In the genomic region with DNA sequence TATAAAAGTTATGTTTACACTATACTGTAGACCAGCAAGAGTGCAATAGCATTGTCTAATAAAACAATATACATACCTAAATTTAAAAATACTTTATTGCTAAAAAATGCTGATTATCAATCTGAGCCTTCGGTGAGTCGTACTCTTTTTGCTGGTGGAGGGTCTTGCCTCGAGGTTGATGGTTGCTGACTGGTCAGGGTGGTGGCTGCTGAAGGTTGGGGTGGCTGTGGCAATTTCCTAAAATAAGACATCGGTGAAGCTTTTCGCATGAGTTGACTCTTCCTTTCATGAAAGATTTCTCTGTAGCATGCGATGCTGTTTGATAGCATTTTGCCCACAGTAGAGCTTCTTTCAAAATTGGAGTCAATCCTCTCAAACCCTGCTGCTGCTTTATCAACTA, we compare ENCODE assay signal across 1 cellular context.
A peak's percentile ranks its signal among the peaks of the same experiment; 100 is the strongest.
TF ChIP-seq lines count a peak whose summit lies in the region.

No MANE protein-coding gene starts in this region.

TF ChIP-seq in HepG2, 621 proteins besides CTCF, POLR2A, EP300 and RAD21:
- TF ChIP-seq ZNF441 (CRISPR knock-in tag; IDR thresholded peaks at IDR 0.05; ENCODE audit: borderline replicate concordance) (no peak), RBFOX2 (IDR thresholded peaks at IDR 0.05; ENCODE audit: low read depth, low read length) (peak; percentile 20; the same call in 1 of the 2 replicates), SP140L (CRISPR knock-in tag; IDR thresholded peaks at IDR 0.05; ENCODE audit: borderline replicate concordance) (no peak), CBX5 (CRISPR knock-in tag; IDR thresholded peaks at IDR 0.05; ENCODE audit: borderline replicate concordance) (no peak)
- TF ChIP-seq, protein P1, sequence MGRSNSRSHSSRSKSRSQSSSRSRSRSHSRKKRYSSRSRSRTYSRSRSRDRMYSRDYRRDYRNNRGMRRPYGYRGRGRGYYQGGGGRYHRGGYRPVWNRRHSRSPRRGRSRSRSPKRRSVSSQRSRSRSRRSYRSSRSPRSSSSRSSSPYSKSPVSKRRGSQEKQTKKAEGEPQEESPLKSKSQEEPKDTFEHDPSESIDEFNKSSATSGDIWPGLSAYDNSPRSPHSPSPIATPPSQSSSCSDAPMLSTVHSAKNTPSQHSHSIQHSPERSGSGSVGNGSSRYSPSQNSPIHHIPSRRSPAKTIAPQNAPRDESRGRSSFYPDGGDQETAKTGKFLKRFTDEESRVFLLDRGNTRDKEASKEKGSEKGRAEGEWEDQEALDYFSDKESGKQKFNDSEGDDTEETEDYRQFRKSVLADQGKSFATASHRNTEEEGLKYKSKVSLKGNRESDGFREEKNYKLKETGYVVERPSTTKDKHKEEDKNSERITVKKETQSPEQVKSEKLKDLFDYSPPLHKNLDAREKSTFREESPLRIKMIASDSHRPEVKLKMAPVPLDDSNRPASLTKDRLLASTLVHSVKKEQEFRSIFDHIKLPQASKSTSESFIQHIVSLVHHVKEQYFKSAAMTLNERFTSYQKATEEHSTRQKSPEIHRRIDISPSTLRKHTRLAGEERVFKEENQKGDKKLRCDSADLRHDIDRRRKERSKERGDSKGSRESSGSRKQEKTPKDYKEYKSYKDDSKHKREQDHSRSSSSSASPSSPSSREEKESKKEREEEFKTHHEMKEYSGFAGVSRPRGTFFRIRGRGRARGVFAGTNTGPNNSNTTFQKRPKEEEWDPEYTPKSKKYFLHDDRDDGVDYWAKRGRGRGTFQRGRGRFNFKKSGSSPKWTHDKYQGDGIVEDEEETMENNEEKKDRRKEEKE (IDR thresholded peaks at IDR 0.05), result no peak
- TF ChIP-seq, protein P2, sequence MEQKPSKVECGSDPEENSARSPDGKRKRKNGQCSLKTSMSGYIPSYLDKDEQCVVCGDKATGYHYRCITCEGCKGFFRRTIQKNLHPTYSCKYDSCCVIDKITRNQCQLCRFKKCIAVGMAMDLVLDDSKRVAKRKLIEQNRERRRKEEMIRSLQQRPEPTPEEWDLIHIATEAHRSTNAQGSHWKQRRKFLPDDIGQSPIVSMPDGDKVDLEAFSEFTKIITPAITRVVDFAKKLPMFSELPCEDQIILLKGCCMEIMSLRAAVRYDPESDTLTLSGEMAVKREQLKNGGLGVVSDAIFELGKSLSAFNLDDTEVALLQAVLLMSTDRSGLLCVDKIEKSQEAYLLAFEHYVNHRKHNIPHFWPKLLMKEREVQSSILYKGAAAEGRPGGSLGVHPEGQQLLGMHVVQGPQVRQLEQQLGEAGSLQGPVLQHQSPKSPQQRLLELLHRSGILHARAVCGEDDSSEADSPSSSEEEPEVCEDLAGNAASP (CRISPR knock-in tag; IDR thresholded peaks at IDR 0.05; ENCODE audit: borderline replicate concordance), result no peak
TF ChIP-seq in HepG2: peak in this region for 1.
